1 cellular context compared by ENCODE assay signal in the genomic region with DNA sequence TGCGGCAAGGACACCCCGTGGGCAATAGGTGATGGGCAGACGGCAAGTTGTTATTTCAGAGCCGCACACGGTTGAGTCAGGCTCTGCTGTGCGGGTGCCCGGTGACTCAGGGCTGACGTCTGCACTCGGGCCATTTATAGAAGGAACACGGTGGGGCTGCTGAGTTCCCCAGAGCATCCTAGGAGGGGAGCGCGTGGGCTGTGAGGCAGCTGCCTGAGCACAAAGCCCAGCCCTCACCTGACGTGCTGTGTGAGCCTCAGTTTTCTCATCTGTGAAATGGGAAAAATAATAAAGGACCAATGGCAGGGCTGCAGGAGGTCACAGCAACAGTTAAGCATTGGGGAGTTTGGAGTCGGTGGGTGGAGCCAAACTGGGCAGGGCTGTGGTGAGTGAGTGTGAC.
TF ChIP-seq lines count a peak whose summit lies in the region.

No MANE protein-coding gene starts in this region.

TF ChIP-seq in GM12878, 131 proteins besides CTCF, POLR2A, EP300 and RAD21:
- TF ChIP-seq BHLHE40 (IDR thresholded peaks at IDR 0.05; ENCODE audit: borderline replicate concordance in 1 of 2, low read depth in 2 of 2, low read length in 1 of 2), result peak in 1 of 2 experiments; percentile 66; a peak in 2 of 4 replicates
- TF ChIP-seq EED (IDR thresholded peaks at IDR 0.05; ENCODE audit: low read depth), result peak; percentile 20; the same call in 1 of the 2 replicates
- TF ChIP-seq SMARCA5 (IDR thresholded peaks at IDR 0.05), result peak; percentile 51; the same call in 1 of the 2 replicates
- TF ChIP-seq, protein P1, sequence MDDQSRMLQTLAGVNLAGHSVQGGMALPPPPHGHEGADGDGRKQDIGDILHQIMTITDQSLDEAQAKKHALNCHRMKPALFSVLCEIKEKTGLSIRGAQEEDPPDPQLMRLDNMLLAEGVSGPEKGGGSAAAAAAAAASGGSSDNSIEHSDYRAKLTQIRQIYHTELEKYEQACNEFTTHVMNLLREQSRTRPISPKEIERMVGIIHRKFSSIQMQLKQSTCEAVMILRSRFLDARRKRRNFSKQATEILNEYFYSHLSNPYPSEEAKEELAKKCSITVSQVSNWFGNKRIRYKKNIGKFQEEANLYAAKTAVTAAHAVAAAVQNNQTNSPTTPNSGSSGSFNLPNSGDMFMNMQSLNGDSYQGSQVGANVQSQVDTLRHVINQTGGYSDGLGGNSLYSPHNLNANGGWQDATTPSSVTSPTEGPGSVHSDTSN (IDR thresholded peaks at IDR 0.05; ENCODE audit: insufficient replicate concordance, low read depth, low read length), result no peak
- TF ChIP-seq, protein P2, sequence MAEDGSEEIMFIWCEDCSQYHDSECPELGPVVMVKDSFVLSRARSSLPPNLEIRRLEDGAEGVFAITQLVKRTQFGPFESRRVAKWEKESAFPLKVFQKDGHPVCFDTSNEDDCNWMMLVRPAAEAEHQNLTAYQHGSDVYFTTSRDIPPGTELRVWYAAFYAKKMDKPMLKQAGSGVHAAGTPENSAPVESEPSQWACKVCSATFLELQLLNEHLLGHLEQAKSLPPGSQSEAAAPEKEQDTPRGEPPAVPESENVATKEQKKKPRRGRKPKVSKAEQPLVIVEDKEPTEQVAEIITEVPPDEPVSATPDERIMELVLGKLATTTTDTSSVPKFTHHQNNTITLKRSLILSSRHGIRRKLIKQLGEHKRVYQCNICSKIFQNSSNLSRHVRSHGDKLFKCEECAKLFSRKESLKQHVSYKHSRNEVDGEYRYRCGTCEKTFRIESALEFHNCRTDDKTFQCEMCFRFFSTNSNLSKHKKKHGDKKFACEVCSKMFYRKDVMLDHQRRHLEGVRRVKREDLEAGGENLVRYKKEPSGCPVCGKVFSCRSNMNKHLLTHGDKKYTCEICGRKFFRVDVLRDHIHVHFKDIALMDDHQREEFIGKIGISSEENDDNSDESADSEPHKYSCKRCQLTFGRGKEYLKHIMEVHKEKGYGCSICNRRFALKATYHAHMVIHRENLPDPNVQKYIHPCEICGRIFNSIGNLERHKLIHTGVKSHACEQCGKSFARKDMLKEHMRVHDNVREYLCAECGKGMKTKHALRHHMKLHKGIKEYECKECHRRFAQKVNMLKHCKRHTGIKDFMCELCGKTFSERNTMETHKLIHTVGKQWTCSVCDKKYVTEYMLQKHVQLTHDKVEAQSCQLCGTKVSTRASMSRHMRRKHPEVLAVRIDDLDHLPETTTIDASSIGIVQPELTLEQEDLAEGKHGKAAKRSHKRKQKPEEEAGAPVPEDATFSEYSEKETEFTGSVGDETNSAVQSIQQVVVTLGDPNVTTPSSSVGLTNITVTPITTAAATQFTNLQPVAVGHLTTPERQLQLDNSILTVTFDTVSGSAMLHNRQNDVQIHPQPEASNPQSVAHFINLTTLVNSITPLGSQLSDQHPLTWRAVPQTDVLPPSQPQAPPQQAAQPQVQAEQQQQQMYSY (CRISPR knock-in tag; IDR thresholded peaks at IDR 0.05), result no peak
- no peak for TF ChIP-seq ZNF274 (IDR thresholded peaks at IDR 0.05; ENCODE audit: insufficient read depth, insufficient read length)
- no peak for TF ChIP-seq HDAC2 (IDR thresholded peaks at IDR 0.05)
- TF ChIP-seq SUZ12 (IDR thresholded peaks at IDR 0.05; ENCODE audit: unreplicated experiment), result no peak
- no peak for TF ChIP-seq ZSCAN29 (IDR thresholded peaks at IDR 0.05)
- TF ChIP-seq RB1 (IDR thresholded peaks at IDR 0.05; ENCODE audit: borderline replicate concordance), result no peak
- no peak for TF ChIP-seq IRF4 (IDR thresholded peaks at IDR 0.05; ENCODE audit: low read depth, low read length)
- no peak for TF ChIP-seq ZNF384 (IDR thresholded peaks at IDR 0.05; ENCODE audit: borderline replicate concordance, low read depth, low read length)
- TF ChIP-seq YY1 (IDR thresholded peaks at IDR 0.05; ENCODE audit: low read depth, low read length), result 0 out of 2 replicates have a peak, but pooled peaks have one; percentile 21
- no peak for TF ChIP-seq NR2C1 (IDR thresholded peaks at IDR 0.05)
- 0 out of 4 replicates have a peak, but pooled peaks of 1 of the 2 experiments have one; percentile 43 for TF ChIP-seq SRF (IDR thresholded peaks at IDR 0.05; ENCODE audit: low read depth in 2 of 2, low read length in 2 of 2)
- TF ChIP-seq SPI1 (IDR thresholded peaks at IDR 0.05; ENCODE audit: borderline replicate concordance, insufficient read depth, low read depth, low read length), result no peak
- peak; percentile 37; the same call in 1 of the 2 replicates for TF ChIP-seq TCF12 (IDR thresholded peaks at IDR 0.05; ENCODE audit: low read depth, low read length)
- TF ChIP-seq SP1 (IDR thresholded peaks at IDR 0.05; ENCODE audit: low read depth, low read length), result no peak
- TF ChIP-seq, protein P3, sequence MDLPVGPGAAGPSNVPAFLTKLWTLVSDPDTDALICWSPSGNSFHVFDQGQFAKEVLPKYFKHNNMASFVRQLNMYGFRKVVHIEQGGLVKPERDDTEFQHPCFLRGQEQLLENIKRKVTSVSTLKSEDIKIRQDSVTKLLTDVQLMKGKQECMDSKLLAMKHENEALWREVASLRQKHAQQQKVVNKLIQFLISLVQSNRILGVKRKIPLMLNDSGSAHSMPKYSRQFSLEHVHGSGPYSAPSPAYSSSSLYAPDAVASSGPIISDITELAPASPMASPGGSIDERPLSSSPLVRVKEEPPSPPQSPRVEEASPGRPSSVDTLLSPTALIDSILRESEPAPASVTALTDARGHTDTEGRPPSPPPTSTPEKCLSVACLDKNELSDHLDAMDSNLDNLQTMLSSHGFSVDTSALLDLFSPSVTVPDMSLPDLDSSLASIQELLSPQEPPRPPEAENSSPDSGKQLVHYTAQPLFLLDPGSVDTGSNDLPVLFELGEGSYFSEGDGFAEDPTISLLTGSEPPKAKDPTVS (IDR thresholded peaks at IDR 0.05; ENCODE audit: low read depth, low read length), result no peak
- peak; percentile 53; the same call in 1 of the 2 replicates for TF ChIP-seq MEF2A (IDR thresholded peaks at IDR 0.05; ENCODE audit: insufficient read depth, low read depth, low read length)
- TF ChIP-seq, protein P4, sequence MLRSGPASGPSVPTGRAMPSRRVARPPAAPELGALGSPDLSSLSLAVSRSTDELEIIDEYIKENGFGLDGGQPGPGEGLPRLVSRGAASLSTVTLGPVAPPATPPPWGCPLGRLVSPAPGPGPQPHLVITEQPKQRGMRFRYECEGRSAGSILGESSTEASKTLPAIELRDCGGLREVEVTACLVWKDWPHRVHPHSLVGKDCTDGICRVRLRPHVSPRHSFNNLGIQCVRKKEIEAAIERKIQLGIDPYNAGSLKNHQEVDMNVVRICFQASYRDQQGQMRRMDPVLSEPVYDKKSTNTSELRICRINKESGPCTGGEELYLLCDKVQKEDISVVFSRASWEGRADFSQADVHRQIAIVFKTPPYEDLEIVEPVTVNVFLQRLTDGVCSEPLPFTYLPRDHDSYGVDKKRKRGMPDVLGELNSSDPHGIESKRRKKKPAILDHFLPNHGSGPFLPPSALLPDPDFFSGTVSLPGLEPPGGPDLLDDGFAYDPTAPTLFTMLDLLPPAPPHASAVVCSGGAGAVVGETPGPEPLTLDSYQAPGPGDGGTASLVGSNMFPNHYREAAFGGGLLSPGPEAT (IDR thresholded peaks at IDR 0.05; ENCODE audit: low read depth), result no peak
- TF ChIP-seq TCF3 (IDR thresholded peaks at IDR 0.05; ENCODE audit: borderline replicate concordance, insufficient read depth, low read depth, low read length), result 0 out of 2 replicates have a peak, but pooled peaks have one; percentile 24
- TF ChIP-seq STAT3 (IDR thresholded peaks at IDR 0.05; ENCODE audit: low read depth, low read length), result no peak
- TF ChIP-seq SIN3A (IDR thresholded peaks at IDR 0.05; ENCODE audit: low read depth, low read length), result no peak
- peak in 1 of 2 experiments; percentile 45; a peak in 1 of 3 replicates for TF ChIP-seq EGR1 (IDR thresholded peaks at IDR 0.05; ENCODE audit: borderline replicate concordance in 1 of 2, low read depth in 2 of 2, low read length in 2 of 2)
- TF ChIP-seq CREM (IDR thresholded peaks at IDR 0.05; ENCODE audit: low read depth), result peak; percentile 70; the same call in 1 of the 2 replicates
- TF ChIP-seq, protein P5, sequence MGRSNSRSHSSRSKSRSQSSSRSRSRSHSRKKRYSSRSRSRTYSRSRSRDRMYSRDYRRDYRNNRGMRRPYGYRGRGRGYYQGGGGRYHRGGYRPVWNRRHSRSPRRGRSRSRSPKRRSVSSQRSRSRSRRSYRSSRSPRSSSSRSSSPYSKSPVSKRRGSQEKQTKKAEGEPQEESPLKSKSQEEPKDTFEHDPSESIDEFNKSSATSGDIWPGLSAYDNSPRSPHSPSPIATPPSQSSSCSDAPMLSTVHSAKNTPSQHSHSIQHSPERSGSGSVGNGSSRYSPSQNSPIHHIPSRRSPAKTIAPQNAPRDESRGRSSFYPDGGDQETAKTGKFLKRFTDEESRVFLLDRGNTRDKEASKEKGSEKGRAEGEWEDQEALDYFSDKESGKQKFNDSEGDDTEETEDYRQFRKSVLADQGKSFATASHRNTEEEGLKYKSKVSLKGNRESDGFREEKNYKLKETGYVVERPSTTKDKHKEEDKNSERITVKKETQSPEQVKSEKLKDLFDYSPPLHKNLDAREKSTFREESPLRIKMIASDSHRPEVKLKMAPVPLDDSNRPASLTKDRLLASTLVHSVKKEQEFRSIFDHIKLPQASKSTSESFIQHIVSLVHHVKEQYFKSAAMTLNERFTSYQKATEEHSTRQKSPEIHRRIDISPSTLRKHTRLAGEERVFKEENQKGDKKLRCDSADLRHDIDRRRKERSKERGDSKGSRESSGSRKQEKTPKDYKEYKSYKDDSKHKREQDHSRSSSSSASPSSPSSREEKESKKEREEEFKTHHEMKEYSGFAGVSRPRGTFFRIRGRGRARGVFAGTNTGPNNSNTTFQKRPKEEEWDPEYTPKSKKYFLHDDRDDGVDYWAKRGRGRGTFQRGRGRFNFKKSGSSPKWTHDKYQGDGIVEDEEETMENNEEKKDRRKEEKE (IDR thresholded peaks at IDR 0.05), result no peak
- no peak for TF ChIP-seq ZNF217 (IDR thresholded peaks at IDR 0.05)
- TF ChIP-seq CREB1 (IDR thresholded peaks at IDR 0.05; ENCODE audit: low read depth), result peak; percentile 66
- TF ChIP-seq BMI1 (IDR thresholded peaks at IDR 0.05; ENCODE audit: borderline replicate concordance), result no peak
- TF ChIP-seq CEBPB (IDR thresholded peaks at IDR 0.05; ENCODE audit: borderline replicate concordance in 1 of 2, low read depth in 2 of 2, low read length in 2 of 2), result no peak
